15 cellular contexts compared by ENCODE assay signal in genomic region chr17:3918372-3919122, GRCh38. TPM values are rescaled to one million over a fixed set of nuclear protein-coding genes. Genes with fewer than 3 reads are reported as not detected.
DNase-seq lines count a peak whose midpoint lies in the region; TF ChIP-seq lines count a peak whose summit lies in the region.
"Had no signal": no experiment of that assay in that cellular context is flagged by ENCODE, and none has a peak within 500 bp of the region (broad histone marks: within the 10 kb centered on the region; RNA-seq: fewer than 3 reads in every experiment).

No MANE protein-coding gene starts in this region.

- H3K27ac Mint-ChIP-seq in H9, result no peak overlapping the region
- H3K27ac Mint-ChIP-seq: T-helper 1 cell treated with Interleukin-12 subunit alpha and Interleukin-12 subunit beta and Interleukin-4 antibody, amounts not matched to agents 30 μg/mL and 1 μg/mL, for 36 hours had no signal

- H3K14ac ChIP-seq in H9 (ENCODE audit: insufficient read depth, low read length), result no peak overlapping the region

- H3K4me1 ChIP-seq in DOHH2 (ENCODE audit: control insufficient read depth, low read length) (peaks cover 79% of the 10 kb centered on the region), cardiac muscle cell (ENCODE audit: low read depth) (peaks cover 32% of the 10 kb centered on the region), sigmoid colon (peaks cover 0 to 28% (median 9%) of the 10 kb centered on the region in 4 donors), H9 (ENCODE audit: insufficient read depth, low read length) (no peaks in the 10 kb centered on the region)
- H3K4me1 ChIP-seq: foreskin keratinocyte had no signal

- no peak for TF ChIP-seq EP300 in sigmoid colon (IDR thresholded peaks at IDR 0.05)

- H3K9me3 Mint-ChIP-seq in H9, result no peaks in the 10 kb centered on the region
- H3K9me3 Mint-ChIP-seq: T-helper 1 cell treated with Interleukin-12 subunit alpha and Interleukin-12 subunit beta and Interleukin-4 antibody, amounts not matched to agents 30 μg/mL and 1 μg/mL, for 36 hours had no signal

- H2BK5ac ChIP-seq in H9 (ENCODE audit: insufficient read length, low read length), result no peak overlapping the region

- H4K8ac ChIP-seq in H9 (replicated peaks; ENCODE audit: insufficient read length, low read depth, low read length), result no peak overlapping the region

- H3K79me2 ChIP-seq in DOHH2 (ENCODE audit: control insufficient read depth, low read length) (peaks cover 20% of the 10 kb centered on the region), H9 (ENCODE audit: insufficient read depth, low read length) (no peaks in the 10 kb centered on the region)

- H3K4me3 ChIP-seq in DOHH2 (ENCODE audit: low read length) (no peak overlapping the region), cardiac muscle cell (no peak overlapping the region), sigmoid colon (no peak overlapping the region)

- no peak for TF ChIP-seq POLR2A in sigmoid colon (IDR thresholded peaks at IDR 0.05)

- TF ChIP-seq CTCF in DOHH2 (IDR thresholded peaks at IDR 0.05; ENCODE audit: low read depth, low read length, poor library complexity, severe bottlenecking), result no peak
- TF ChIP-seq CTCF in cardiac muscle cell (IDR thresholded peaks at IDR 0.05; ENCODE audit: low read depth, low read length), result no peak
- TF ChIP-seq CTCF in sigmoid colon (IDR thresholded peaks at IDR 0.05), result no peak
- TF ChIP-seq CTCF in H9 (conservative IDR thresholded peaks at IDR 0.05), result no peak

- no peaks in the 10 kb centered on the region for H3K9me2 ChIP-seq in DOHH2 (replicated peaks; ENCODE audit: control insufficient read depth, low read length)

- peaks cover 7 to 25% of the 10 kb centered on the region in 2 experiments; a peak in 3 of 4 replicates for H3K4me1 Mint-ChIP-seq in H9

- H3K23ac ChIP-seq in H9 (ENCODE audit: insufficient read length, low read depth, low read length), result no peak overlapping the region

- no peak overlapping the region for H4K91ac ChIP-seq in H9 (ENCODE audit: insufficient read length, low read depth, low read length)

- intact Hi-C loops in sigmoid colon (cut with DNase I), result loop anchor here (10.0 kb wide), 1 partner anchor 184 kb away; no protein-coding TSS in a partner anchor

- H3K27me3 Mint-ChIP-seq in H9 (ENCODE audit: low read depth), result peaks cover 2% of the 10 kb centered on the region; the same call in 1 of the 2 replicates

- peaks cover 15% of the 10 kb centered on the region for H3F3A ChIP-seq in DOHH2 (ENCODE audit: control insufficient read depth, insufficient read depth)

- no peak overlapping the region for H3K18ac ChIP-seq in H9 (ENCODE audit: insufficient read length, low read depth, low read length)

- no peak overlapping the region for H2BK120ac ChIP-seq in H9 (ENCODE audit: low read depth, low read length, poor library complexity, severe bottlenecking)

- H3K23me2 ChIP-seq in H9 (ENCODE audit: insufficient read length, low read depth, low read length, poor library complexity, severe bottlenecking), result no peaks in the 10 kb centered on the region

- no peak overlapping the region for H3K9ac ChIP-seq in H9 (ENCODE audit: extremely low read depth, insufficient read length, low read length)

- WGBS in sigmoid colon, 2 donors, result 51 to 74% methylated on average over 8 of the region's 8 CpGs
- WGBS in H9 (ENCODE audit: extremely low coverage, insufficient read length, low lambda C conversion rate), result no CpG with 5 or more reads among the region's 8 CpGs

- no peak overlapping the region for H2BK12ac ChIP-seq in H9 (ENCODE audit: insufficient read length, low read depth, low read length)

- no peak overlapping the region; a peak in 1 of 5 replicates for H3K4me3 Mint-ChIP-seq in H9
- H3K4me3 Mint-ChIP-seq: T-helper 1 cell treated with Interleukin-12 subunit alpha and Interleukin-12 subunit beta and Interleukin-4 antibody, amounts not matched to agents 30 μg/mL and 1 μg/mL, for 36 hours had no signal

- H3K56ac ChIP-seq in H9 (ENCODE audit: insufficient read length, low read depth, low read length), result no peak overlapping the region

- H3K27ac ChIP-seq in DOHH2 (ENCODE audit: low read depth, low read length) (peak overlapping the region; percentile 10), KOPT-K1 (ENCODE audit: low read depth, low read length, poor library complexity, severe bottlenecking) (peak overlapping the region; percentile 36), cardiac muscle cell (peak overlapping the region; percentile 56), sigmoid colon (peak overlapping the region; percentile 67 to 75 (median 72)), H9 (ENCODE audit: insufficient read length, low read depth, low read length) (no peak overlapping the region)
- H3K27ac ChIP-seq: foreskin keratinocyte had no signal

- no peaks in the 10 kb centered on the region for H3K9me3 ChIP-seq in DOHH2 (ENCODE audit: control insufficient read depth, insufficient read depth, low read length)
- H3K9me3 ChIP-seq in KOPT-K1 (ENCODE audit: insufficient read depth, low read length, poor library complexity, severe bottlenecking), result no peaks in the 10 kb centered on the region
- no peaks in the 10 kb centered on the region for H3K9me3 ChIP-seq in cardiac muscle cell (ENCODE audit: low read depth)
- no peaks in the 10 kb centered on the region for H3K9me3 ChIP-seq in sigmoid colon
- no peaks in the 10 kb centered on the region for H3K9me3 ChIP-seq in H9 (ENCODE audit: control insufficient read depth, low read depth, low read length)

- H3K36me3 Mint-ChIP-seq in H9 (ENCODE audit: insufficient read depth in 1 of 3, low read depth in 3 of 3), result no peaks in the 10 kb centered on the region

- no peak overlapping the region for H2AK5ac ChIP-seq in H9 (ENCODE audit: insufficient read length, low read length)

- H2BK20ac ChIP-seq in H9 (ENCODE audit: low read depth, low read length, poor library complexity, severe bottlenecking), result no peak overlapping the region

- H3T11ph ChIP-seq in H9 (ENCODE audit: low read length), result no peak overlapping the region

- DNase-seq in cardiac muscle cell (ENCODE audit: low read depth in 1 of 2, low spot score in 1 of 2) (no peak), sigmoid colon (no peak), EL (no peak), NCI-H1417 treated with DMSO at 0.1 percent for 48 hours (lab: John Stamatoyannopoulos, UW) (no peak), H9 (no peak)
- DNase-seq: Calu3; foreskin keratinocyte; NCI-H2081; stimulated activated CD4-positive, alpha-beta T cell treated with anti-CD3 and anti-CD28 coated beads, Interleukin-1b, Interleukin-23, amount 100 ng/mL, for 48 hours; stimulated activated naive CD4-positive, alpha-beta T cell treated with Interleukin-2 at 50 U/mL for 16 hours had no signal

- no peak overlapping the region for H2AFZ ChIP-seq in H9 (ENCODE audit: low read length)

- H3K27me3 ChIP-seq in DOHH2 (ENCODE audit: control insufficient read depth, low read length) (no peaks in the 10 kb centered on the region), cardiac muscle cell (no peaks in the 10 kb centered on the region), sigmoid colon (no peaks in the 10 kb centered on the region), H9 (ENCODE audit: insufficient read depth, low read length) (no peaks in the 10 kb centered on the region)

- H4K20me1 ChIP-seq in DOHH2 (ENCODE audit: control insufficient read depth, insufficient read depth, low read depth, low read length), result no peaks in the 10 kb centered on the region
- H4K20me1 ChIP-seq in H9 (ENCODE audit: control insufficient read depth, insufficient read depth, insufficient read length), result no peaks in the 10 kb centered on the region

- H4K5ac ChIP-seq in H9 (ENCODE audit: insufficient read length, low read depth, low read length), result no peak overlapping the region

- no peak overlapping the region for H2BK15ac ChIP-seq in H9 (ENCODE audit: low read depth, low read length)

- H3K36me3 ChIP-seq in DOHH2 (ENCODE audit: control insufficient read depth, low read length) (peaks cover 2% of the 10 kb centered on the region), KOPT-K1 (ENCODE audit: insufficient read depth, low read length) (peaks cover 7% of the 10 kb centered on the region), cardiac muscle cell (no peaks in the 10 kb centered on the region), sigmoid colon (no peaks in the 10 kb centered on the region)

- H3K4ac ChIP-seq in H9 (ENCODE audit: low read depth, low read length), result no peak overlapping the region

- H3K4me2 ChIP-seq in DOHH2 (ENCODE audit: low read length) (no peak overlapping the region), H9 (ENCODE audit: insufficient read depth, insufficient read length, low read length) (no peak overlapping the region)

- no peaks in the 10 kb centered on the region for H3K79me1 ChIP-seq in H9 (ENCODE audit: insufficient read depth, low read depth, low read length, poor library complexity, severe bottlenecking)

RNA-seq across cellular contexts. Expression of gene P2RX1, which starts 2.3 kb away (rescaled TPM):
- total RNA-seq in cardiac muscle cell, result 1.9 and 3.2 TPM in 2 replicates
- 1.8 and 3.6 TPM in 2 replicates for polyA plus RNA-seq in cardiac muscle cell
- total RNA-seq in sigmoid colon, result 10 to 100 TPM in 2 of 4 donors, 1 to 10 TPM in 2; 3.6 to 55.9 (median 10.0) TPM
- polyA plus RNA-seq in sigmoid colon, result 1 to 10 TPM in 1 of 3 donors, under 1 TPM in 2; 0.46 to 4.3 (median 0.60) TPM
- 0.09 TPM in 1 of 2 replicates, not detected in the other for total RNA-seq in H9 (2021)
- total RNA-seq: Calu3, dermis microvascular lymphatic vessel endothelial cell, foreskin keratinocyte, osteocyte had no signal
- polyA plus RNA-seq: foreskin keratinocyte had no signal

RNA-seq across cellular contexts. Expression of gene CAMKK1, which starts 25.7 kb away (rescaled TPM):
- total RNA-seq in cardiac muscle cell (9.9 and 12.4 TPM in 2 replicates), sigmoid colon (10 to 100 TPM in 1 of 4 donors, 1 to 10 TPM in 3; 3.8 to 12.8 (median 8.1) TPM), H9 (2021) (6.4 and 6.7 TPM in 2 replicates)
- polyA plus RNA-seq in cardiac muscle cell (6.5 and 7.7 TPM in 2 replicates), sigmoid colon (1 to 10 TPM in 2 of 3 donors, under 1 TPM in 1; 0.92 to 6.3 (median 2.4) TPM)

RNA-seq across cellular contexts. Expression of gene ATP2A3, which starts 45.7 kb away (rescaled TPM):
- total RNA-seq in cardiac muscle cell (1.9 and 6.9 TPM in 2 replicates), sigmoid colon (10 to 100 TPM in 1 of 4 donors, 1 to 10 TPM in 3; 3.6 to 12.7 (median 5.0) TPM), H9 (2021) (13.3 and 14.6 TPM in 2 replicates)
- polyA plus RNA-seq in cardiac muscle cell (4.2 and 15.8 TPM in 2 replicates), sigmoid colon (100 to 1,000 TPM in 1 of 3 donors, 10 to 100 TPM in 2; 19.2 to 158 (median 21.6) TPM)
- total RNA-seq: dermis microvascular lymphatic vessel endothelial cell, osteocyte had no signal
